Comparison of ENCODE assay signal across 1 cellular context in the genomic region with DNA sequence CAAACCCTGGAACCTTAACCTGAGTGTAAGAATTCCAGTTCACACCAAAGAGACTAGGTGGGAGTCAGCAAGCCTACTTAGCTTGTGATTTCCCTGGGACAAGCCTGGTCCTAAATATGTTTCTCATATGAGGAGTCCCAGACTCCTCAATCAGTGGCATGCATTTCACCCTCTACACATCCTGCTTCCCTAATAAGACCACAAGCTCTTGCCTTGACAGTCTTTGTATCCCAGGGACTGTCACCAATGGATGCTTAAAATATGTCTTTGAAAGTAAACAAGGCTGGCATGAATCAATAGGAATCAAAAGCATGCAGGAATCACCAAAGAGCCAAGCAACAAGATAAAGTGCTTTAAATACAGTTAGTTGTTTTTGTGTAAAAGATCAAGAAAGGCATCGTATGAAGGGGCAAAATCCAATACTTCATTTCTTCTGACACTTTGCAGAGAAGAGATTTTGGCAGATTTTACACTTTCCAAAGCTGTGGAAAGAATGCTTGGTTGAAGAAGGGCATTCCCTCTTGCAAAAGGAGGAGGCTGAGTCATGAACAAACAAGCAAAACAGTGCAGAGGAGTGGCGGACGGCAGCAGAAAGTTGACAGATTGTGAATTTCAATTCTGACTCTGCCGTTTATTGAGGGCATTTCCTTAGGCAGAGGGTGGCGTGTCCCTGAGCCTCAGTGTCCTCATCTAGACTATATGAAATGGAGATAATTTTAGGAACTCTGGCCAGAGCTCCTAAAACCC.
TF ChIP-seq lines count a peak whose summit lies in the region.

No MANE protein-coding gene starts in this region.

TF ChIP-seq in endothelial cell of umbilical vein, 7 proteins besides CTCF, POLR2A, EP300 and RAD21:
- no peak for TF ChIP-seq JUN (IDR thresholded peaks at IDR 0.05; ENCODE audit: borderline replicate concordance, insufficient read depth, insufficient read length, low read depth)
- TF ChIP-seq, protein P1, sequence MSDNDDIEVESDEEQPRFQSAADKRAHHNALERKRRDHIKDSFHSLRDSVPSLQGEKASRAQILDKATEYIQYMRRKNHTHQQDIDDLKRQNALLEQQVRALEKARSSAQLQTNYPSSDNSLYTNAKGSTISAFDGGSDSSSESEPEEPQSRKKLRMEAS (IDR thresholded peaks at IDR 0.05; ENCODE audit: insufficient read depth, insufficient read length), result no peak
- no peak for TF ChIP-seq POLR2AphosphoS5 (IDR thresholded peaks at IDR 0.05; ENCODE audit: insufficient read depth, low read depth, low read length)
- no peak for TF ChIP-seq FOS (IDR thresholded peaks at IDR 0.05; ENCODE audit: borderline replicate concordance, insufficient read depth, low read length)
- no peak for TF ChIP-seq MYC (IDR thresholded peaks at IDR 0.05; ENCODE audit: low read depth, low read length)
- TF ChIP-seq EZH2 (IDR thresholded peaks at IDR 0.05; ENCODE audit: borderline replicate concordance, low read depth, low read length, severe bottlenecking), result no peak
- no peak for TF ChIP-seq GATA2 (IDR thresholded peaks at IDR 0.05; ENCODE audit: insufficient read depth, insufficient read length, low read depth, low read length)
